1 cellular context compared by ENCODE assay signal in the genomic region with DNA sequence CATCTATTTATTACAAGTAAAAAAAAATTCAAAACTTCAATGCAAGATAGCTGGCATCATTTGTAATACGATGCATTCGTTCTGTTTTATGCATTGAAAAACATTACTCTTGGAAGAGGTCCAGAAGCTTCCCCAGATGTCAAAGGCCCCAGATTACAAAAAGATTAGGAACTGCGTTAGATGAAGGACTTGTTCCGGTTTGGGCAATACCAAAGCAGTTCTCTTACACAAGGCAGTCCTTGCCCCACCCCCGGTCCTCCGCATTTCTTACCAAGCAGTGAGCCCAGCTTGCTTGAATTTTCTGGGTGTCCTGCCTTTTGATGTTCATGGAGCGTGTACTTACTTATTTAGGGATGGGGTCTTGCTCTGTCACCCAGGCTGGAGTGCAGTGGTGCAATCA.
TF ChIP-seq lines count a peak whose summit lies in the region.

No MANE protein-coding gene starts in this region.

TF ChIP-seq in GM23338, 12 proteins besides CTCF, POLR2A, EP300 and RAD21 (continued from another document):
- TF ChIP-seq, protein P1, sequence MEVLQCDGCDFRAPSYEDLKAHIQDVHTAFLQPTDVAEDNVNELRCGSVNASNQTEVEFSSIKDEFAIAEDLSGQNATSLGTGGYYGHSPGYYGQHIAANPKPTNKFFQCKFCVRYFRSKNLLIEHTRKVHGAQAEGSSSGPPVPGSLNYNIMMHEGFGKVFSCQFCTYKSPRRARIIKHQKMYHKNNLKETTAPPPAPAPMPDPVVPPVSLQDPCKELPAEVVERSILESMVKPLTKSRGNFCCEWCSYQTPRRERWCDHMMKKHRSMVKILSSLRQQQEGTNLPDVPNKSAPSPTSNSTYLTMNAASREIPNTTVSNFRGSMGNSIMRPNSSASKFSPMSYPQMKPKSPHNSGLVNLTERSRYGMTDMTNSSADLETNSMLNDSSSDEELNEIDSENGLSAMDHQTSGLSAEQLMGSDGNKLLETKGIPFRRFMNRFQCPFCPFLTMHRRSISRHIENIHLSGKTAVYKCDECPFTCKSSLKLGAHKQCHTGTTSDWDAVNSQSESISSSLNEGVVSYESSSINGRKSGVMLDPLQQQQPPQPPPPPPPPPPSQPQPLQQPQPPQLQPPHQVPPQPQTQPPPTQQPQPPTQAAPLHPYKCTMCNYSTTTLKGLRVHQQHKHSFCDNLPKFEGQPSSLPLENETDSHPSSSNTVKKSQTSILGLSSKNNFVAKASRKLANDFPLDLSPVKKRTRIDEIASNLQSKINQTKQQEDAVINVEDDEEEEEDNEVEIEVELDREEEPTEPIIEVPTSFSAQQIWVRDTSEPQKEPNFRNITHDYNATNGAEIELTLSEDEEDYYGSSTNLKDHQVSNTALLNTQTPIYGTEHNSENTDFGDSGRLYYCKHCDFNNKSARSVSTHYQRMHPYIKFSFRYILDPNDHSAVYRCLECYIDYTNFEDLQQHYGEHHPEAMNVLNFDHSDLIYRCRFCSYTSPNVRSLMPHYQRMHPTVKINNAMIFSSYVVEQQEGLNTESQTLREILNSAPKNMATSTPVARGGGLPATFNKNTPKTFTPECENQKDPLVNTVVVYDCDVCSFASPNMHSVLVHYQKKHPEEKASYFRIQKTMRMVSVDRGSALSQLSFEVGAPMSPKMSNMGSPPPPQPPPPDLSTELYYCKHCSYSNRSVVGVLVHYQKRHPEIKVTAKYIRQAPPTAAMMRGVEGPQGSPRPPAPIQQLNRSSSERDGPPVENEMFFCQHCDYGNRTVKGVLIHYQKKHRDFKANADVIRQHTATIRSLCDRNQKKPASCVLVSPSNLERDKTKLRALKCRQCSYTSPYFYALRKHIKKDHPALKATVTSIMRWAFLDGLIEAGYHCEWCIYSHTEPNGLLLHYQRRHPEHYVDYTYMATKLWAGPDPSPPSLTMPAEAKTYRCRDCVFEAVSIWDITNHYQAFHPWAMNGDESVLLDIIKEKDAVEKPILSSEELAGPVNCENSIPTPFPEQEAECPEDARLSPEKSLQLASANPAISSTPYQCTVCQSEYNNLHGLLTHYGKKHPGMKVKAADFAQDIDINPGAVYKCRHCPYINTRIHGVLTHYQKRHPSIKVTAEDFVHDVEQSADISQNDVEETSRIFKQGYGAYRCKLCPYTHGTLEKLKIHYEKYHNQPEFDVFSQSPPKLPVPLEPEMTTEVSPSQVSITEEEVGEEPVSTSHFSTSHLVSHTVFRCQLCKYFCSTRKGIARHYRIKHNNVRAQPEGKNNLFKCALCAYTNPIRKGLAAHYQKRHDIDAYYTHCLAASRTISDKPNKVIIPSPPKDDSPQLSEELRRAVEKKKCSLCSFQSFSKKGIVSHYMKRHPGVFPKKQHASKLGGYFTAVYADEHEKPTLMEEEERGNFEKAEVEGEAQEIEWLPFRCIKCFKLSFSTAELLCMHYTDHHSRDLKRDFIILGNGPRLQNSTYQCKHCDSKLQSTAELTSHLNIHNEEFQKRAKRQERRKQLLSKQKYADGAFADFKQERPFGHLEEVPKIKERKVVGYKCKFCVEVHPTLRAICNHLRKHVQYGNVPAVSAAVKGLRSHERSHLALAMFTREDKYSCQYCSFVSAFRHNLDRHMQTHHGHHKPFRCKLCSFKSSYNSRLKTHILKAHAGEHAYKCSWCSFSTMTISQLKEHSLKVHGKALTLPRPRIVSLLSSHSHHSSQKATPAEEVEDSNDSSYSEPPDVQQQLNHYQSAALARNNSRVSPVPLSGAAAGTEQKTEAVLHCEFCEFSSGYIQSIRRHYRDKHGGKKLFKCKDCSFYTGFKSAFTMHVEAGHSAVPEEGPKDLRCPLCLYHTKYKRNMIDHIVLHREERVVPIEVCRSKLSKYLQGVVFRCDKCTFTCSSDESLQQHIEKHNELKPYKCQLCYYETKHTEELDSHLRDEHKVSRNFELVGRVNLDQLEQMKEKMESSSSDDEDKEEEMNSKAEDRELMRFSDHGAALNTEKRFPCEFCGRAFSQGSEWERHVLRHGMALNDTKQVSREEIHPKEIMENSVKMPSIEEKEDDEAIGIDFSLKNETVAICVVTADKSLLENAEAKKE (CRISPR knock-in tag; IDR thresholded peaks at IDR 0.05), result no peak
- TF ChIP-seq STAT1 (IDR thresholded peaks at IDR 0.05; ENCODE audit: unreplicated experiment), result no peak
- TF ChIP-seq ZNF331 (CRISPR knock-in tag; IDR thresholded peaks at IDR 0.05; ENCODE audit: low read depth), result no peak
- TF ChIP-seq EZH2phosphoT487 (IDR thresholded peaks at IDR 0.05; ENCODE audit: unreplicated experiment), result no peak
